Comparison of ENCODE assay signal across 1 cellular context in the genomic region with DNA sequence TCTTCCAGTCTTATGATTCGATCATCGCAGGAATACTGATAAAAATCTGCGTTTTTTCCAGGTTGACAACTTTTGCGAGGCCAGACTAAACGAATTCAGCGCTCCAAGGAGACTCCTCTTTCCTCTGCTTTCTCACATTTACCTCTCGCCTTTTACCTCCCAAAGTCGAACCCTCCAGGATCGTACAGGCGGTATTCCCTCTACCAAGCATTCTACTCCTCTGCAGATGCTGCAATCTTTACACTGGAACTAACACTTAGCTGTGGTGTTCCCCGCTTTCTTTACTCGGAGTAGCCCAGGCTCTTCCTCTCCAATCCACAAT.
TF ChIP-seq lines count a peak whose summit lies in the region.

No MANE protein-coding gene starts in this region.

TF ChIP-seq in GM12878, 131 proteins besides CTCF, POLR2A, EP300 and RAD21 (continued from another document):
- 0 out of 2 replicates have a peak, but pooled peaks have one; percentile 25 for TF ChIP-seq WRNIP1 (IDR thresholded peaks at IDR 0.05; ENCODE audit: borderline replicate concordance, low read depth, low read length)
